ENCODE assay signal across 20 cellular contexts in genomic region chr22:21055564-21055834, GRCh38. TPM values are rescaled to one million over a fixed set of nuclear protein-coding genes. Genes with fewer than 3 reads are reported as not detected.
A peak's percentile ranks its signal among the peaks of the same experiment; 100 is the strongest.
DNase-seq lines count a peak whose midpoint lies in the region; ATAC-seq, FAIRE-seq and TF ChIP-seq lines count a peak whose summit lies in the region.
"Had no signal": no experiment of that assay in that cellular context is flagged by ENCODE, and none has a peak within 500 bp of the region (broad histone marks: within the 10 kb centered on the region; RNA-seq: fewer than 3 reads in every experiment).

No MANE protein-coding gene starts in this region.

- no peak overlapping the region for H3K18ac ChIP-seq in IMR-90 (ENCODE audit: low read depth, low read length)
- H3K18ac ChIP-seq in neuronal stem cell (ENCODE audit: low read length) = peak overlapping the region; percentile 62

- no peak for TF ChIP-seq EP300 in GM12878 (IDR thresholded peaks at IDR 0.05; ENCODE audit: borderline replicate concordance in 1 of 2, control insufficient read depth in 1 of 2, low read depth in 2 of 2, low read length in 2 of 2)

- H3K36me3 Mint-ChIP-seq in activated naive CD4-positive, alpha-beta T cell treated with anti-CD3 and anti-CD28 coated beads, Interleukin-2, amount 50 U/mL, for 72 hours = no peaks in the 10 kb centered on the region
- H3K36me3 Mint-ChIP-seq: CD8-positive, alpha-beta memory T cell; IgD-negative memory B cell had no signal

- H4K20me1 ChIP-seq in IMR-90 (ENCODE audit: insufficient read depth, low read length) (no peaks in the 10 kb centered on the region), GM12878 (ENCODE audit: control insufficient read depth, insufficient read depth) (no peaks in the 10 kb centered on the region)

- H4K91ac ChIP-seq in IMR-90 (ENCODE audit: insufficient read depth, low read depth, low read length) (no peak overlapping the region), neuronal stem cell (ENCODE audit: low read depth, low read length, poor library complexity) (no peak overlapping the region)

- no peak overlapping the region for H3K9ac ChIP-seq in IMR-90 (ENCODE audit: low read depth, low read length)
- H3K9ac ChIP-seq in GM12878 (ENCODE audit: control insufficient read depth, insufficient read depth, low read length) = no peak overlapping the region
- H3K9ac ChIP-seq in neuronal stem cell (ENCODE audit: low read depth, low read length, poor library complexity) = peak overlapping the region; percentile 73

- TF ChIP-seq RAD21 in IMR-90 (IDR thresholded peaks at IDR 0.05; ENCODE audit: low read length) = no peak
- TF ChIP-seq RAD21 in GM12878 (IDR thresholded peaks at IDR 0.05; ENCODE audit: insufficient read depth, low read depth, low read length) = no peak

- no peaks in the 10 kb centered on the region for H3K36me3 ChIP-seq in IMR-90 (ENCODE audit: control insufficient read depth, insufficient read depth, low read length)
- no peaks in the 10 kb centered on the region for H3K36me3 ChIP-seq in GM12878 (ENCODE audit: control insufficient read depth in 2 of 2, insufficient read depth in 2 of 2, low read length in 1 of 2)
- no peaks in the 10 kb centered on the region for H3K36me3 ChIP-seq in neuronal stem cell (replicated peaks in 1 of 2; ENCODE audit: control insufficient read depth in 2 of 2, insufficient read depth in 2 of 2, low read length in 2 of 2)
- no peaks in the 10 kb centered on the region for H3K36me3 ChIP-seq in small intestine (ENCODE audit: control insufficient read depth in 2 of 2, insufficient read depth in 2 of 2, low read length in 2 of 2)

- H2BK20ac ChIP-seq in IMR-90 (ENCODE audit: low read depth, low read length) = no peak overlapping the region

- in situ Hi-C loops in IMR-90 (cut with MboI; ENCODE audit: low sequenced_read_pairs) (no loop called here), GM12878 (cut with MboI) (no loop called here)

- H4K5ac ChIP-seq in IMR-90 (ENCODE audit: low read depth, low read length) = no peak overlapping the region

- H3K23ac ChIP-seq in IMR-90 (ENCODE audit: low read depth, low read length) (no peak overlapping the region), neuronal stem cell (ENCODE audit: low read depth, low read length, poor library complexity) (peak overlapping the region; percentile 75)

- H3K27me3 ChIP-seq in IMR-90 (ENCODE audit: control insufficient read depth, insufficient read depth, low read length) (peaks cover 29% of the 10 kb centered on the region), GM12878 (replicated peaks in 1 of 2; ENCODE audit: control insufficient read depth in 2 of 2, insufficient read depth in 2 of 2, low read length in 1 of 2) (no peaks in the 10 kb centered on the region; a peak in 2 of 4 replicates), neuronal stem cell (ENCODE audit: control insufficient read depth in 3 of 3, insufficient read depth in 3 of 3, low read depth in 1 of 3, low read length in 3 of 3) (peaks cover 0 to 24% (median 0%) of the 10 kb centered on the region in 3 experiments), small intestine (ENCODE audit: control insufficient read depth in 2 of 2, insufficient read depth in 2 of 2, low read length in 2 of 2) (no peaks in the 10 kb centered on the region)

- TF ChIP-seq POLR2A in IMR-90 (IDR thresholded peaks at IDR 0.05; ENCODE audit: low read depth, low read length) (no peak), GM12878 (IDR thresholded peaks at IDR 0.05; ENCODE audit: low read depth, low read length) (no peak)

- H3K4me1 ChIP-seq in IMR-90 (ENCODE audit: control insufficient read depth, insufficient read depth, low read length) (peaks cover 6% of the 10 kb centered on the region), GM12878 (ENCODE audit: control insufficient read depth, insufficient read depth, low read length) (peaks cover 17% of the 10 kb centered on the region), neuronal stem cell (ENCODE audit: control insufficient read depth in 2 of 2, insufficient read depth in 1 of 2, low read depth in 1 of 2, low read length in 2 of 2) (peaks cover 3 to 5% of the 10 kb centered on the region in 2 donors), small intestine (ENCODE audit: control insufficient read depth in 2 of 2, insufficient read depth in 1 of 2, low read depth in 1 of 2, low read length in 1 of 2) (no peaks in the 10 kb centered on the region)

- SMC1A ChIA-PET in GM12878 (lab: Charles Lee; ENCODE audit: uncharacterized antibody, unreplicated experiment) = no interaction called here

- H4K8ac ChIP-seq in IMR-90 (ENCODE audit: low read depth in 2 of 2, low read length in 2 of 2) (no peak overlapping the region), neuronal stem cell (ENCODE audit: low read depth, low read length) (no peak overlapping the region)

- POLR2A ChIA-PET in IMR-90 (lab: Charles Lee; ENCODE audit: unreplicated experiment) = no interaction called here
- POLR2A ChIA-PET in GM12878 (lab: Charles Lee) = no interaction called here

- H2BK5ac ChIP-seq in IMR-90 (ENCODE audit: low read depth, low read length, poor library complexity, severe bottlenecking) = no peak overlapping the region
- no peak overlapping the region for H2BK5ac ChIP-seq in neuronal stem cell (ENCODE audit: low read length)

- FAIRE-seq in GM12878 (lab: Jason Lieb, UNC) (no peak), small intestine (lab: Jason Lieb, UNC) (no peak)
- FAIRE-seq: RCC 7860 had no signal

- dilution Hi-C loops in IMR-90 (cut with HindIII; ENCODE audit: low sequenced_read_pairs, unreplicated experiment) = no loop called here

- WGBS in IMR-90 (ENCODE audit: extremely low coverage in 2 of 2, insufficient read length in 1 of 2), 2 experiments = 40% methylated on average over 2 of the region's 4 CpGs; no CpG with 5 or more reads in 1 of the 2 experiments
- WGBS in GM12878 (ENCODE audit: insufficient coverage, insufficient replicate concordance, low lambda C conversion rate, missing lambda C conversion rate) = 0% methylated on average over 4 of the region's 4 CpGs
- no CpG with 5 or more reads among the region's 4 CpGs for WGBS in neuronal stem cell (ENCODE audit: extremely low coverage in 2 of 2, insufficient read length in 2 of 2, insufficient replicate concordance in 1 of 2), 2 donors
- 39 to 63% (median 51%) methylated on average over 4 of the region's 4 CpGs for WGBS in small intestine, 3 donors

- H3K9me3 ChIP-seq in IMR-90 (ENCODE audit: control insufficient read depth, insufficient read depth, low read length) (no peaks in the 10 kb centered on the region), GM12878 (replicated peaks; ENCODE audit: control insufficient read depth, insufficient read depth, low read length) (no peaks in the 10 kb centered on the region), neuronal stem cell (replicated peaks in 1 of 2; ENCODE audit: control insufficient read depth in 2 of 2, insufficient read depth in 1 of 2, low read depth in 1 of 2, low read length in 2 of 2) (peaks cover 0 to 2% of the 10 kb centered on the region in 2 donors), small intestine (ENCODE audit: control insufficient read depth, low read depth) (no peaks in the 10 kb centered on the region)

- no peak for DNase-seq in activated naive CD4-positive, alpha-beta T cell treated with anti-CD3 and anti-CD28 coated beads, Interleukin-2, amount 50 U/mL, for 72 hours (ENCODE audit: low spot score in 2 of 2)
- DNase-seq in activated naive CD4-positive, alpha-beta T cell treated with anti-CD3 and anti-CD28 coated beads, Interleukin-2, amount 50 U/mL, for 16 hours = no peak
- DNase-seq in IMR-90 (no peak), GM12878 (ENCODE audit: low read depth, low spot score) (no peak), neuronal stem cell (ENCODE audit: low spot score) (no peak), small intestine (no peak)
- DNase-seq: AML-193; CD8-positive, alpha-beta memory T cell; NCI-H1417 treated with DMSO at 0.1 percent for 48 hours; NCI-H2029; NCI-H510A; SHP77 treated with DMSO at 0.1 percent for 48 hours had no signal

- H3K27ac Mint-ChIP-seq in activated naive CD4-positive, alpha-beta T cell treated with anti-CD3 and anti-CD28 coated beads, Interleukin-2, amount 50 U/mL, for 72 hours = peak overlapping the region; percentile 36 to 88

- no peak overlapping the region for H2BK12ac ChIP-seq in neuronal stem cell (ENCODE audit: low read length)

- no peak for ATAC-seq in activated naive CD4-positive, alpha-beta T cell treated with anti-CD3 and anti-CD28 coated beads, Interleukin-2, amount 50 U/mL, for 72 hours
- ATAC-seq in IMR-90 (ENCODE audit: low read depth) (no peak), GM12878 (no peak), HG02759 (IDR thresholded peaks at IDR 0.05; ENCODE audit: unreplicated experiment) (no peak), GM18511 (IDR thresholded peaks at IDR 0.05; ENCODE audit: unreplicated experiment) (no peak)

- H3K4me3 ChIP-seq in IMR-90 (ENCODE audit: insufficient read depth, low read depth, low read length) (no peak overlapping the region), GM12878 (no peak overlapping the region), neuronal stem cell (ENCODE audit: low read length in 2 of 2) (no peak overlapping the region), small intestine (ENCODE audit: low read depth in 1 of 2, low read length in 2 of 2) (no peak overlapping the region)

- no peak overlapping the region for H3K14ac ChIP-seq in IMR-90 (replicated peaks; ENCODE audit: low read depth, low read length)
- peak overlapping the region; percentile 26 for H3K14ac ChIP-seq in neuronal stem cell (ENCODE audit: low read length)

- RAD21 ChIA-PET in GM12878 (lab: Charles Lee; ENCODE audit: unreplicated experiment) = no interaction called here

- no peaks in the 10 kb centered on the region for H3K9me1 ChIP-seq in IMR-90 (ENCODE audit: insufficient read depth, low read length)

- no peak overlapping the region for H3K56ac ChIP-seq in IMR-90 (ENCODE audit: extremely low read depth, insufficient read depth, low read length)

- no peak overlapping the region for H2BK15ac ChIP-seq in IMR-90 (ENCODE audit: low read depth, low read length)
- no peak overlapping the region for H2BK15ac ChIP-seq in neuronal stem cell (ENCODE audit: low read length)

- H2AFZ ChIP-seq in IMR-90 (replicated peaks; ENCODE audit: low read length, poor library complexity) (peak overlapping the region; percentile 43), GM12878 (ENCODE audit: control insufficient read depth, low read depth, low read length) (peak overlapping the region; percentile 37), neuronal stem cell (ENCODE audit: low read length) (no peak overlapping the region)

- no peaks in the 10 kb centered on the region for H3K9me3 Mint-ChIP-seq in activated naive CD4-positive, alpha-beta T cell treated with anti-CD3 and anti-CD28 coated beads, Interleukin-2, amount 50 U/mL, for 72 hours
- H3K9me3 Mint-ChIP-seq: CD8-positive, alpha-beta memory T cell; H9; IgD-negative memory B cell had no signal

- H3K79me1 ChIP-seq in IMR-90 (ENCODE audit: low read depth in 1 of 2, low read length in 2 of 2) = no peaks in the 10 kb centered on the region
- H3K79me1 ChIP-seq in neuronal stem cell (ENCODE audit: low read depth, low read length) = no peaks in the 10 kb centered on the region

- H3K79me2 ChIP-seq in GM12878 (ENCODE audit: control insufficient read depth, insufficient read depth, low read length) = no peaks in the 10 kb centered on the region

- H3K4me2 ChIP-seq in IMR-90 (ENCODE audit: low read depth, low read length) (no peak overlapping the region), GM12878 (ENCODE audit: control insufficient read depth, insufficient read depth) (no peak overlapping the region), neuronal stem cell (ENCODE audit: insufficient read depth, low read length, poor library complexity, severe bottlenecking) (no peak overlapping the region)

- intact Hi-C loops in IMR-90 (cut with micrococcal nuclease) = no loop called here
- intact Hi-C loops in GM12878 (cut with micrococcal nuclease; ENCODE audit: unreplicated experiment) = no loop called here

- H2AK9ac ChIP-seq in IMR-90 (replicated peaks; ENCODE audit: low read depth, low read length, poor library complexity) = no peak overlapping the region

- H3K27ac ChIP-seq in IMR-90 (ENCODE audit: insufficient read depth, low read length) (no peak overlapping the region), GM12878 (ENCODE audit: control insufficient read depth, insufficient read depth) (no peak overlapping the region), neuronal stem cell (replicated peaks; ENCODE audit: low read length) (no peak overlapping the region), small intestine (ENCODE audit: low read depth in 1 of 2, low read length in 1 of 2) (no peak overlapping the region)

- H2BK120ac ChIP-seq in IMR-90 (ENCODE audit: low read depth, low read length) = no peak overlapping the region
- H2BK120ac ChIP-seq in neuronal stem cell (ENCODE audit: low read depth, low read length) = no peak overlapping the region

- no peak overlapping the region for H2AK5ac ChIP-seq in IMR-90 (ENCODE audit: low read depth, low read length)
- H2AK5ac ChIP-seq in neuronal stem cell (ENCODE audit: low read depth, low read length) = peak overlapping the region; percentile 78

- BruUV-seq in IMR-90 (replicated peaks; lab: Mats Ljungman, UMichigan) (no TSS peak), GM12878 (replicated peaks; lab: Mats Ljungman, UMichigan) (no TSS peak)

- TF ChIP-seq CTCF in IMR-90 (conservative IDR thresholded peaks at IDR 0.05; ENCODE audit: low read depth, low read length) (no peak), GM12878 (IDR thresholded peaks at IDR 0.05 in 2 of 3, conservative IDR thresholded peaks at IDR 0.05 in 1 of 3; ENCODE audit: control insufficient read depth in 2 of 3, extremely low read depth in 1 of 3, insufficient read depth in 1 of 3, low read depth in 3 of 3, low read length in 3 of 3) (no peak)

- H3K4ac ChIP-seq in IMR-90 (ENCODE audit: low read depth, low read length) = no peak overlapping the region
- no peak overlapping the region for H3K4ac ChIP-seq in neuronal stem cell (ENCODE audit: low read length)

- CTCF ChIA-PET in IMR-90 (lab: Yijun Ruan, JAX) (no interaction called here), GM12878 (lab: Yijun Ruan, JAX) (no interaction called here)

RNA-seq across cellular contexts. Expression of gene LRRC74B, which starts 9.8 kb away (rescaled TPM):
- total RNA-seq in activated naive CD4-positive, alpha-beta T cell treated with anti-CD3 and anti-CD28 coated beads, Interleukin-2, amount 50 U/mL, for 72 hours = not detected
- total RNA-seq in IMR-90 (2012; rRNA removed) (not detected in 2 replicates), GM12878 (2014; rRNA removed) (not detected in 2 replicates), GM12878 (2014; rRNA removed; fragmentation: Illumina TruSeq; extraction: Trizol) (not detected in 2 replicates), GM12878 (2021) (not detected in 2 replicates)
- polyA plus RNA-seq in IMR-90 (2012; rRNA removed) (not detected in 2 replicates), GM12878 (2011; rRNA removed) (not detected in 2 replicates), GM12878 (2014; fragmentation: Illumina TruSeq; extraction: Trizol) (not detected in 2 replicates), GM12878 (2014; fragmentation: Nextera tagmentation; extraction: Ambion mirVana) (not detected), GM12878 (2014; rRNA removed) (not detected in 2 replicates), GM12878 (2016; fragmentation: Nextera tagmentation; extraction: Ambion mirVana) (not detected), small intestine (under 1 TPM in 1 of 3 donors, not detected in 2; 0.16 TPM)
- polyA plus RNA-seq in IMR-90 (2012; cell fraction: cytosol; rRNA removed) = not detected in 2 replicates
- 0.05 and 0.06 TPM in 2 replicates for polyA plus RNA-seq in IMR-90 (2012; cell fraction: nucleus; rRNA removed; ENCODE audit: low replicate concordance)
- not detected in 2 replicates for total RNA-seq in GM12878 (2013; cell fraction: nucleolus; rRNA removed)
- not detected for polyA plus RNA-seq in GM12878 (2011; ENCODE audit: low read depth)
- not detected in 2 replicates for polyA plus RNA-seq in GM12878 (2011; cell fraction: cytosol; rRNA removed)
- not detected in 2 replicates for polyA plus RNA-seq in GM12878 (2011; cell fraction: nucleus; rRNA removed)
- polyA plus RNA-seq in GM12878 (2012) = not detected in 2 replicates
- not detected in 2 replicates for polyA minus RNA-seq in GM12878 (2011; rRNA and poly(A)+ RNA removed)
- polyA minus RNA-seq in GM12878 (2011; cell fraction: cytosol; rRNA and poly(A)+ RNA removed) = not detected in 2 replicates
- not detected in 2 replicates for polyA minus RNA-seq in GM12878 (2011; cell fraction: nucleus; rRNA and poly(A)+ RNA removed)
- not detected for polyA plus RNA-seq in neuronal stem cell (2013, experiment 1 of 2)
- 0.01 TPM for polyA plus RNA-seq in neuronal stem cell (2013, experiment 2 of 2)
- total RNA-seq: A673; CD8-positive, alpha-beta memory T cell; Daoy; H9; HT-29 had no signal
- polyA plus RNA-seq: CD8-positive, alpha-beta memory T cell; IgD-negative memory B cell had no signal

RNA-seq across cellular contexts. Expression of gene SLC7A4, which starts 23.1 kb away (rescaled TPM):
- total RNA-seq in activated naive CD4-positive, alpha-beta T cell treated with anti-CD3 and anti-CD28 coated beads, Interleukin-2, amount 50 U/mL, for 72 hours = not detected
- not detected in 2 replicates for total RNA-seq in IMR-90 (2012; rRNA removed)
- 0.03 and 0.06 TPM in 2 replicates for polyA plus RNA-seq in IMR-90 (2012; rRNA removed)
- 0.10 TPM in 1 of 2 replicates, not detected in the other for polyA plus RNA-seq in IMR-90 (2012; cell fraction: cytosol; rRNA removed)
- polyA plus RNA-seq in IMR-90 (2012; cell fraction: nucleus; rRNA removed; ENCODE audit: low replicate concordance) = 0.03 TPM in 2 replicates
- 0.15 TPM in 1 of 2 replicates, not detected in the other for total RNA-seq in GM12878 (2013; cell fraction: nucleolus; rRNA removed)
- total RNA-seq in GM12878 (2014; rRNA removed) = 0.06 and 0.27 TPM in 2 replicates
- total RNA-seq in GM12878 (2014; rRNA removed; fragmentation: Illumina TruSeq; extraction: Trizol) = not detected in 2 replicates
- 0.11 and 0.21 TPM in 2 replicates for total RNA-seq in GM12878 (2021)
- polyA plus RNA-seq in GM12878 (2011; ENCODE audit: low read depth) = not detected
- not detected in 2 replicates for polyA plus RNA-seq in GM12878 (2011; rRNA removed)
- not detected in 2 replicates for polyA plus RNA-seq in GM12878 (2011; cell fraction: cytosol; rRNA removed)
- polyA plus RNA-seq in GM12878 (2011; cell fraction: nucleus; rRNA removed) = not detected in 2 replicates
- not detected in 2 replicates for polyA plus RNA-seq in GM12878 (2012)
- polyA plus RNA-seq in GM12878 (2014; fragmentation: Illumina TruSeq; extraction: Trizol) = 0.07 TPM in 1 of 2 replicates, not detected in the other
- not detected for polyA plus RNA-seq in GM12878 (2014; fragmentation: Nextera tagmentation; extraction: Ambion mirVana)
- polyA plus RNA-seq in GM12878 (2014; rRNA removed) = 0.11 TPM in 1 of 2 replicates, not detected in the other
- polyA plus RNA-seq in GM12878 (2016; fragmentation: Nextera tagmentation; extraction: Ambion mirVana) = under 1 TPM in 1 of 2 experiments, not detected in 1; 0.25 TPM
- polyA minus RNA-seq in GM12878 (2011; rRNA and poly(A)+ RNA removed) = not detected in 2 replicates
- polyA minus RNA-seq in GM12878 (2011; cell fraction: cytosol; rRNA and poly(A)+ RNA removed) = not detected in 2 replicates
- polyA minus RNA-seq in GM12878 (2011; cell fraction: nucleus; rRNA and poly(A)+ RNA removed) = not detected in 2 replicates
- polyA plus RNA-seq in neuronal stem cell (2013, experiment 1 of 2) = 0.18 TPM
- polyA plus RNA-seq in neuronal stem cell (2013, experiment 2 of 2) = 0.24 TPM
- polyA plus RNA-seq in small intestine = 1 to 10 TPM in 1 of 3 donors, under 1 TPM in 1, not detected in 1; 0.27 to 2.3 TPM
- total RNA-seq: A673, Daoy, HT-29 had no signal
- polyA plus RNA-seq: IgD-negative memory B cell had no signal

RNA-seq across cellular contexts. Expression of gene P2RX6, which starts 40.5 kb away (rescaled TPM):
- under 1 TPM in 1 of 2 donors, not detected in 1; 0.34 TPM for total RNA-seq in activated naive CD4-positive, alpha-beta T cell treated with anti-CD3 and anti-CD28 coated beads, Interleukin-2, amount 50 U/mL, for 72 hours
- total RNA-seq in IMR-90 (2012; rRNA removed) = 0.56 and 0.90 TPM in 2 replicates
- polyA plus RNA-seq in IMR-90 (2012; rRNA removed) = 1.4 and 1.6 TPM in 2 replicates
- 1.0 and 1.2 TPM in 2 replicates for polyA plus RNA-seq in IMR-90 (2012; cell fraction: cytosol; rRNA removed)
- polyA plus RNA-seq in IMR-90 (2012; cell fraction: nucleus; rRNA removed; ENCODE audit: low replicate concordance) = 16.1 and 24.8 TPM in 2 replicates
- total RNA-seq in GM12878 (2013; cell fraction: nucleolus; rRNA removed) = 0.31 and 0.34 TPM in 2 replicates
- total RNA-seq in GM12878 (2014; rRNA removed) = 0.11 TPM in 1 of 2 replicates, not detected in the other
- total RNA-seq in GM12878 (2014; rRNA removed; fragmentation: Illumina TruSeq; extraction: Trizol) = not detected in 2 replicates
- total RNA-seq in GM12878 (2021) = 0.13 TPM in 1 of 2 replicates, not detected in the other
- not detected for polyA plus RNA-seq in GM12878 (2011; ENCODE audit: low read depth)
- 0.06 and 0.07 TPM in 2 replicates for polyA plus RNA-seq in GM12878 (2011; rRNA removed)
- 0.02 and 0.09 TPM in 2 replicates for polyA plus RNA-seq in GM12878 (2011; cell fraction: cytosol; rRNA removed)
- 0.66 and 0.70 TPM in 2 replicates for polyA plus RNA-seq in GM12878 (2011; cell fraction: nucleus; rRNA removed)
- polyA plus RNA-seq in GM12878 (2012) = 0.08 and 0.14 TPM in 2 replicates
- polyA plus RNA-seq in GM12878 (2014; fragmentation: Illumina TruSeq; extraction: Trizol) = 0.03 TPM in 1 of 2 replicates, not detected in the other
- polyA plus RNA-seq in GM12878 (2014; fragmentation: Nextera tagmentation; extraction: Ambion mirVana) = not detected
- polyA plus RNA-seq in GM12878 (2014; rRNA removed) = not detected in 2 replicates
- polyA plus RNA-seq in GM12878 (2016; fragmentation: Nextera tagmentation; extraction: Ambion mirVana) = under 1 TPM; 0.06 to 0.21 TPM
- polyA minus RNA-seq in GM12878 (2011; rRNA and poly(A)+ RNA removed) = 0.15 TPM in 1 of 2 replicates, not detected in the other
- polyA minus RNA-seq in GM12878 (2011; cell fraction: cytosol; rRNA and poly(A)+ RNA removed) = not detected in 2 replicates
- 0.12 and 0.57 TPM in 2 replicates for polyA minus RNA-seq in GM12878 (2011; cell fraction: nucleus; rRNA and poly(A)+ RNA removed)
- polyA plus RNA-seq in neuronal stem cell (2013, experiment 1 of 2) = 0.43 TPM
- 0.53 TPM for polyA plus RNA-seq in neuronal stem cell (2013, experiment 2 of 2)
- polyA plus RNA-seq in small intestine = under 1 TPM in 1 of 3 donors, not detected in 2; 0.84 TPM
- total RNA-seq: H9 had no signal
- polyA plus RNA-seq: IgD-negative memory B cell had no signal

RNA-seq across cellular contexts. Expression of gene THAP7, which starts 53.6 kb away (rescaled TPM):
- 10 to 100 TPM; 21.9 to 23.9 TPM for total RNA-seq in activated naive CD4-positive, alpha-beta T cell treated with anti-CD3 and anti-CD28 coated beads, Interleukin-2, amount 50 U/mL, for 72 hours
- total RNA-seq in IMR-90 (2012; rRNA removed) (13.3 and 14.2 TPM in 2 replicates), GM12878 (2014; rRNA removed) (52.2 and 52.9 TPM in 2 replicates), GM12878 (2014; rRNA removed; fragmentation: Illumina TruSeq; extraction: Trizol) (10.5 and 13.6 TPM in 2 replicates), GM12878 (2021) (30.5 and 35.7 TPM in 2 replicates)
- polyA plus RNA-seq in IMR-90 (2012; rRNA removed) (19.8 and 23.2 TPM in 2 replicates), GM12878 (2011; rRNA removed) (8.3 and 16.9 TPM in 2 replicates), GM12878 (2014; fragmentation: Illumina TruSeq; extraction: Trizol) (3.5 and 10.5 TPM in 2 replicates), GM12878 (2014; fragmentation: Nextera tagmentation; extraction: Ambion mirVana) (1 to 10 TPM in 1 of 2 experiments, under 1 TPM in 1; 0.66 to 6.9 TPM), GM12878 (2014; rRNA removed) (52.8 and 53.4 TPM in 2 replicates), GM12878 (2016; fragmentation: Nextera tagmentation; extraction: Ambion mirVana) (10 to 100 TPM; 54.4 to 58.3 TPM), small intestine (10 to 100 TPM; 30.0 to 43.2 (median 31.5) TPM)
- polyA plus RNA-seq in IMR-90 (2012; cell fraction: cytosol; rRNA removed) = 20.8 and 28.8 TPM in 2 replicates
- 38.3 and 68.2 TPM in 2 replicates for polyA plus RNA-seq in IMR-90 (2012; cell fraction: nucleus; rRNA removed; ENCODE audit: low replicate concordance)
- 41.0 and 46.0 TPM in 2 replicates for total RNA-seq in GM12878 (2013; cell fraction: nucleolus; rRNA removed)
- polyA plus RNA-seq in GM12878 (2011; ENCODE audit: low read depth) = 5.7 TPM
- polyA plus RNA-seq in GM12878 (2011; cell fraction: cytosol; rRNA removed) = 24.9 and 45.9 TPM in 2 replicates
- 46.3 and 60.5 TPM in 2 replicates for polyA plus RNA-seq in GM12878 (2011; cell fraction: nucleus; rRNA removed)
- polyA plus RNA-seq in GM12878 (2012) = 19.7 and 19.8 TPM in 2 replicates
- polyA minus RNA-seq in GM12878 (2011; rRNA and poly(A)+ RNA removed) = 10.5 and 27.7 TPM in 2 replicates
- polyA minus RNA-seq in GM12878 (2011; cell fraction: cytosol; rRNA and poly(A)+ RNA removed) = 8.0 and 9.8 TPM in 2 replicates
- polyA minus RNA-seq in GM12878 (2011; cell fraction: nucleus; rRNA and poly(A)+ RNA removed) = 49.2 and 68.4 TPM in 2 replicates
- polyA plus RNA-seq in neuronal stem cell (2013, experiment 1 of 2) = 26.5 TPM
- polyA plus RNA-seq in neuronal stem cell (2013, experiment 2 of 2) = 28.4 TPM
